ENCODE assay signal across 8 cellular contexts in genomic region chr6:32244946-32245398, GRCh38. TPM values are rescaled to one million over a fixed set of nuclear protein-coding genes. Genes with fewer than 3 reads are reported as not detected.
DNase-seq lines count a peak whose midpoint lies in the region; ATAC-seq and TF ChIP-seq lines count a peak whose summit lies in the region.

No MANE protein-coding gene starts in this region.

- peaks cover 20% of the 10 kb centered on the region for H3K9me3 ChIP-seq in HUES6 (ENCODE audit: control insufficient read depth, insufficient read depth, low read depth, low read length)
- H3K9me3 ChIP-seq in heart left ventricle, result peaks cover 0 to 7% (median 0%) of the 10 kb centered on the region in 12 donors
- H3K9me3 ChIP-seq in psoas muscle, result no peaks in the 10 kb centered on the region
- H3K9me3 ChIP-seq in upper lobe of left lung, result peaks cover 0 to 6% (median 0%) of the 10 kb centered on the region in 4 donors

- no peaks in the 10 kb centered on the region for H3K27me3 Mint-ChIP-seq in activated naive CD8-positive, alpha-beta T cell treated with anti-CD3 and anti-CD28 coated beads for 36 hours

- TF ChIP-seq CTCF in heart left ventricle (IDR thresholded peaks at IDR 0.05), result peak; percentile 87 to 98 (median 92)
- peak; percentile 92 for TF ChIP-seq CTCF in psoas muscle (IDR thresholded peaks at IDR 0.05)
- peak; percentile 83 to 93 (median 91) for TF ChIP-seq CTCF in upper lobe of left lung (IDR thresholded peaks at IDR 0.05)

- TF ChIP-seq EP300 in upper lobe of left lung (IDR thresholded peaks at IDR 0.05), result no peak

- H3K27ac ChIP-seq in HUES6 (ENCODE audit: low read depth, low read length) (no peak overlapping the region), heart left ventricle (peak overlapping the region; percentile 34 to 82 (median 66)), psoas muscle (peak overlapping the region; percentile 51), upper lobe of left lung (peak overlapping the region; percentile 65 to 85 (median 69))

- H3K9me3 Mint-ChIP-seq in activated naive CD8-positive, alpha-beta T cell treated with anti-CD3 and anti-CD28 coated beads for 36 hours, result peaks cover 3% of the 10 kb centered on the region

- H3K36me3 ChIP-seq in HUES6 (ENCODE audit: control insufficient read depth, insufficient read depth, low read length) (no peaks in the 10 kb centered on the region), heart left ventricle (no peaks in the 10 kb centered on the region), psoas muscle (ENCODE audit: insufficient read depth in 1 of 2, low read depth in 1 of 2) (no peaks in the 10 kb centered on the region), upper lobe of left lung (no peaks in the 10 kb centered on the region)

- ATAC-seq in heart left ventricle (peak; percentile 66 to 95 (median 90)), psoas muscle (peak; percentile 73 to 93 (median 86)), upper lobe of left lung (ENCODE audit: low FRiP score in 2 of 2) (peak; percentile 88 to 96)

- no peaks in the 10 kb centered on the region for H3K36me3 Mint-ChIP-seq in activated naive CD8-positive, alpha-beta T cell treated with anti-CD3 and anti-CD28 coated beads for 36 hours

- 1 to 3% (median 2%) methylated on average over 14 of the region's 14 CpGs for WGBS in heart left ventricle, 4 donors
- WGBS in psoas muscle, 3 donors, result 0% methylated on average over 14 of the region's 14 CpGs
- 0% methylated on average over 14 of the region's 14 CpGs for WGBS in upper lobe of left lung, 2 donors

- H3K27me3 ChIP-seq in HUES6 (ENCODE audit: control insufficient read depth, insufficient read depth, low read length) (peaks cover 6% of the 10 kb centered on the region; the same call in 1 of the 2 replicates), heart left ventricle (no peaks in the 10 kb centered on the region), psoas muscle (ENCODE audit: insufficient read depth in 3 of 3, low read length in 2 of 3) (no peaks in the 10 kb centered on the region), upper lobe of left lung (no peaks in the 10 kb centered on the region)

- intact Hi-C loops in heart left ventricle (cut with DNase I), result loop anchor here in 9 of 10 donors (2.0 to 10.0 kb wide), 12 partner anchors 48 to 552 kb away; no protein-coding TSS in a partner anchor
- intact Hi-C loops in psoas muscle (cut with DNase I), result loop anchor here (5.0 kb wide), 3 partner anchors 167 to 552 kb away; no protein-coding TSS in a partner anchor

- no peak overlapping the region for H3K9ac ChIP-seq in HUES6 (ENCODE audit: low read length)

- peaks cover 29% of the 10 kb centered on the region for H3K4me1 Mint-ChIP-seq in activated naive CD8-positive, alpha-beta T cell treated with anti-CD3 and anti-CD28 coated beads for 36 hours

- H3K4me3 ChIP-seq in HUES6 (ENCODE audit: low read depth, low read length) (peak overlapping the region; percentile 25; the same call in 1 of the 2 replicates), heart left ventricle (peak overlapping the region in 7 of 12 donors; percentile 9 to 30 (median 23)), psoas muscle (peak overlapping the region; percentile 27), upper lobe of left lung (peak overlapping the region in 2 of 4 donors; percentile 18 to 37)

- H3K4me1 ChIP-seq in HUES6 (ENCODE audit: control insufficient read depth, insufficient read depth, low read length), result no peaks in the 10 kb centered on the region
- peaks cover 0 to 17% (median 12%) of the 10 kb centered on the region in 12 donors for H3K4me1 ChIP-seq in heart left ventricle
- H3K4me1 ChIP-seq in psoas muscle, result peaks cover 4% of the 10 kb centered on the region
- peaks cover 8 to 18% (median 14%) of the 10 kb centered on the region in 4 donors for H3K4me1 ChIP-seq in upper lobe of left lung

- peak overlapping the region; percentile 59 for H3K4me3 Mint-ChIP-seq in activated naive CD8-positive, alpha-beta T cell treated with anti-CD3 and anti-CD28 coated beads for 36 hours

- DNase-seq in DMS 273 (lab: John Stamatoyannopoulos, UW; ENCODE audit: unreplicated experiment) (peak; percentile 89), SKM-1 treated with dmso at 0.1 percent for 144 hours (lab: John Stamatoyannopoulos, UW; ENCODE audit: unreplicated experiment) (peak; percentile 69), heart left ventricle (peak; percentile 84 to 88 (median 87)), psoas muscle (peak; percentile 85 to 89), upper lobe of left lung (peak; percentile 71 to 80), NCI-H128 (lab: John Stamatoyannopoulos, UW; ENCODE audit: unreplicated experiment) (no peak)
- peak; percentile 71 for DNase-seq in activated naive CD8-positive, alpha-beta T cell treated with anti-CD3 and anti-CD28 coated beads for 36 hours

- no peak overlapping the region for H3K27ac Mint-ChIP-seq in activated naive CD8-positive, alpha-beta T cell treated with anti-CD3 and anti-CD28 coated beads for 36 hours

- TF ChIP-seq POLR2A in heart left ventricle (IDR thresholded peaks at IDR 0.05) (no peak), upper lobe of left lung (IDR thresholded peaks at IDR 0.05) (no peak)

RNA-seq across cellular contexts. Expression of gene NOTCH4, which starts 21.1 kb away (rescaled TPM):
- total RNA-seq in activated naive CD8-positive, alpha-beta T cell treated with anti-CD3 and anti-CD28 coated beads for 36 hours, result 1 to 10 TPM in 1 of 2 experiments, under 1 TPM in 1; 0.88 to 1.3 TPM
- total RNA-seq in heart left ventricle, result 10 to 100 TPM; 15.8 to 55.5 (median 24.6) TPM
- 10 to 100 TPM; 32.8 to 42.2 TPM for polyA plus RNA-seq in heart left ventricle
- 10 to 100 TPM; 11.3 to 16.6 (median 13.7) TPM for total RNA-seq in psoas muscle
- polyA plus RNA-seq in psoas muscle, result 10 to 100 TPM in 2 of 3 donors, 1 to 10 TPM in 1; 9.7 to 19.5 (median 10.4) TPM
- 100 to 1,000 TPM in 2 of 6 donors, 10 to 100 TPM in 4; 27.0 to 139 (median 65.1) TPM for total RNA-seq in upper lobe of left lung

RNA-seq across cellular contexts. Expression of gene GPSM3, which starts 52.5 kb away (rescaled TPM):
- 10 to 100 TPM; 68.4 to 71.3 TPM for total RNA-seq in activated naive CD8-positive, alpha-beta T cell treated with anti-CD3 and anti-CD28 coated beads for 36 hours
- total RNA-seq in heart left ventricle (10 to 100 TPM in 2 of 9 donors, 1 to 10 TPM in 7; 1.6 to 41.0 (median 3.8) TPM), psoas muscle (1 to 10 TPM; 1.7 to 5.1 (median 3.5) TPM), upper lobe of left lung (10 to 100 TPM; 18.9 to 80.4 (median 30.6) TPM)
- polyA plus RNA-seq in heart left ventricle (1 to 10 TPM; 2.9 to 5.5 TPM), psoas muscle (1 to 10 TPM; 1.5 to 2.7 (median 2.6) TPM)

RNA-seq across cellular contexts. Expression of gene PBX2, which starts 55.0 kb away (rescaled TPM):
- total RNA-seq in activated naive CD8-positive, alpha-beta T cell treated with anti-CD3 and anti-CD28 coated beads for 36 hours, result 10 to 100 TPM; 56.4 to 56.9 TPM
- 10 to 100 TPM; 25.3 to 60.4 (median 39.7) TPM for total RNA-seq in heart left ventricle
- polyA plus RNA-seq in heart left ventricle, result 10 to 100 TPM; 35.7 to 42.1 TPM
- 10 to 100 TPM; 36.1 to 46.7 (median 37.5) TPM for total RNA-seq in psoas muscle
- polyA plus RNA-seq in psoas muscle, result 10 to 100 TPM; 20.4 to 27.4 (median 22.1) TPM
- 100 to 1,000 TPM in 1 of 6 donors, 10 to 100 TPM in 5; 78.6 to 147 (median 93.4) TPM for total RNA-seq in upper lobe of left lung

Comparison
In these comparisons a context has a peak if more than half of its experiments do, and no peak if none do; other contexts are left out.
1. RNA of gene NOTCH4, which starts 21.1 kb away (total RNA-seq): 27.0 to 139 TPM in upper lobe of left lung, 15.8 to 55.5 TPM in heart left ventricle and 11.3 to 16.6 TPM in psoas muscle; 0.88 to 1.3 TPM in activated naive CD8-positive, alpha-beta T cell treated with anti-CD3 and anti-CD28 coated beads for 36 hours; every median in the first group is over 4 times any median in the second.
2. Peak in every context shown above with its lines, with median percentiles within 50 percentile points of each other: ATAC-seq and CTCF ChIP-seq.